In the genomic region with DNA sequence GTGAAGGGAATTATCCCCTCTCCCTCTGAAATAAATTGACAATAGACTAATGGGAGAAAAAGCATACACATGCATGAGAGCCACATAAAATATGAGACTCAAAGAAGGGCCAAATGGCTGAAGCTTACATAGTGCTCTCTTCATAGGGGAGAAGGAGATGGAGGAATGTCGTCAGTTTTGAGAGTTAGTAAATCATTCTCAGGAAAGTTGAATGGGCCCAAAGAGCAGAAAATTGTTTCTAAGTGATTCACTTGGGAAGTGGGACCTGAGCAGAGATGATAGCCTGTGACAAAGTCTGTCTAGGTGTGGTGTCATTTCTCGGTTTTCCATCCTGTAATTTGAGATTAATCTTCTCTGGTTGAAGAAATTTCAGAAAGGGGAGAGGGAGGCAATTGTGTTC, we compare ENCODE assay signal across 24 cellular contexts.
"Had no signal": no experiment of that assay in that cellular context is flagged by ENCODE, and none has a peak within 500 bp of the region (broad histone marks: within the 10 kb centered on the region; RNA-seq: fewer than 3 reads in every experiment).

No MANE protein-coding gene starts in this region.

- H3K9me3 ChIP-seq: body of pancreas, lower lobe of right lung, sigmoid colon, vagina had no signal

- H3K36me3 ChIP-seq: cardiac muscle cell had no signal

- H3K27me3 Mint-ChIP-seq: activated CD4-positive, alpha-beta T cell treated with anti-CD3 and anti-CD28 coated beads, Interleukin-2, amount 10 ng/mL, durations not matched to agents 7 days and 5 days; activated naive CD8-positive, alpha-beta T cell treated with anti-CD3 and anti-CD28 coated beads, Interleukin-2, amount 50 U/mL, for 24 hours; dendritic cell treated with granulocyte-macrophage colony-stimulating factor and Interleukin-4, amounts not matched to agents 40 ng/mL and 50 ng/mL, for 4 days; naive B cell; stimulated activated naive B cell treated with anti-CD40 and anti-IgM and Interleukin-4, amounts not matched to agents 10 μg/mL and 1 μg/mL and 100 μg/mL, for 72 hours; type B pancreatic cell had no signal

- H3K4me1 Mint-ChIP-seq: activated CD4-positive, alpha-beta T cell treated with anti-CD3 and anti-CD28 coated beads, Interleukin-2, amount 10 ng/mL, durations not matched to agents 7 days and 5 days; activated naive CD8-positive, alpha-beta T cell treated with anti-CD3 and anti-CD28 coated beads, Interleukin-2, amount 50 U/mL, for 24 hours; naive B cell; neural crest cell; stimulated activated naive B cell treated with anti-CD40 and anti-IgM and Interleukin-4, amounts not matched to agents 10 μg/mL and 1 μg/mL and 100 μg/mL, for 72 hours had no signal

- H3K4me1 ChIP-seq: body of pancreas, lower lobe of right lung, sigmoid colon, vagina had no signal

- H3K27ac ChIP-seq: body of pancreas, cardiac muscle cell, lower lobe of right lung, sigmoid colon, vagina, WERI-Rb-1 had no signal

- H3K27ac Mint-ChIP-seq: activated CD4-positive, alpha-beta T cell treated with anti-CD3 and anti-CD28 coated beads, Interleukin-2, amount 10 ng/mL, durations not matched to agents 7 days and 5 days; activated CD8-positive, alpha-beta T cell treated with anti-CD3 and anti-CD28 coated beads, Interleukin-2, amount 10 ng/mL, durations not matched to agents 7 days and 5 days; activated naive CD8-positive, alpha-beta T cell treated with anti-CD3 and anti-CD28 coated beads, Interleukin-2, amount 50 U/mL, for 24 hours; activated T-helper 1 cell treated with anti-CD3 and anti-CD28 coated beads, Interleukin-12 subunit alpha, Interleukin-12 subunit beta, Interleukin-2, Interleukin-4 antibody, amounts not matched to agents 30 ng/mL and 10 ng/mL and 1 ng/mL, durations not matched to agents 14 hours and 24 hours and 36 hours; dendritic cell treated with granulocyte-macrophage colony-stimulating factor and Interleukin-4, amounts not matched to agents 40 ng/mL and 50 ng/mL, for 4 days; naive B cell; stimulated activated naive B cell treated with anti-CD40 and anti-IgM and Interleukin-4, amounts not matched to agents 10 μg/mL and 1 μg/mL and 100 μg/mL, for 72 hours; T-helper 2 cell treated with Interferon-gamma antibody and Interleukin-4, amounts not matched to agents 5 μg/mL and 100 μg/mL, for 36 hours; type B pancreatic cell had no signal

- DNase-seq: activated CD4-positive, alpha-beta T cell treated with anti-CD3 and anti-CD28 coated beads, Interleukin-2, amount 10 ng/mL, durations not matched to agents 7 days and 5 days; activated CD4-positive, CD25-positive, alpha-beta regulatory T cell treated with anti-CD3 and anti-CD28 coated beads, Interleukin-2, amount 50 U/mL, for 72 hours; activated CD8-positive, alpha-beta T cell treated with anti-CD3 and anti-CD28 coated beads, Interleukin-2, amount 10 ng/mL, durations not matched to agents 7 days and 5 days; activated gamma-delta T cell; activated naive CD4-positive, alpha-beta T cell treated with anti-CD3 and anti-CD28 coated beads, Interleukin-2, amount 50 U/mL, for 16 hours; activated naive CD8-positive, alpha-beta T cell treated with anti-CD3 and anti-CD28 coated beads, Interleukin-2, amount 50 U/mL, for 24 hours; body of pancreas; effector CD8-positive, alpha-beta T cell; foreskin melanocyte; lower lobe of right lung; naive B cell; occipital lobe; sigmoid colon; stimulated activated CD4-positive, alpha-beta T cell treated with anti-CD3 and anti-CD28 coated beads, Interleukin-2, amount 100 ng/mL, for 48 hours; stimulated activated CD8-positive, alpha-beta memory T cell treated with anti-CD3 and anti-CD28 coated beads, Interleukin-4, amount 100 ng/mL, for 48 hours; stimulated activated naive B cell treated with anti-CD40 and anti-IgM and Interleukin-4, amounts not matched to agents 10 μg/mL and 1 μg/mL and 100 μg/mL, for 72 hours; WERI-Rb-1 had no signal

- H3K4me3 ChIP-seq: body of pancreas, cardiac muscle cell, lower lobe of right lung, sigmoid colon, vagina had no signal

- H3K4me3 Mint-ChIP-seq: activated CD4-positive, alpha-beta T cell treated with anti-CD3 and anti-CD28 coated beads, Interleukin-2, amount 10 ng/mL, durations not matched to agents 7 days and 5 days; activated CD8-positive, alpha-beta T cell treated with anti-CD3 and anti-CD28 coated beads, Interleukin-2, amount 10 ng/mL, durations not matched to agents 7 days and 5 days; activated naive CD8-positive, alpha-beta T cell treated with anti-CD3 and anti-CD28 coated beads, Interleukin-2, amount 50 U/mL, for 24 hours; activated T-helper 1 cell treated with anti-CD3 and anti-CD28 coated beads, Interleukin-12 subunit alpha, Interleukin-12 subunit beta, Interleukin-2, Interleukin-4 antibody, amounts not matched to agents 30 ng/mL and 10 ng/mL and 1 ng/mL, durations not matched to agents 14 hours and 24 hours and 36 hours; dendritic cell treated with granulocyte-macrophage colony-stimulating factor and Interleukin-4, amounts not matched to agents 40 ng/mL and 50 ng/mL, for 4 days; naive B cell; neural crest cell; stimulated activated naive B cell treated with anti-CD40 and anti-IgM and Interleukin-4, amounts not matched to agents 10 μg/mL and 1 μg/mL and 100 μg/mL, for 72 hours; T-helper 2 cell treated with Interferon-gamma antibody and Interleukin-4, amounts not matched to agents 5 μg/mL and 100 μg/mL, for 36 hours; type B pancreatic cell had no signal

- H3K27me3 ChIP-seq: body of pancreas, cardiac muscle cell, sigmoid colon, vagina had no signal

- H3K9me3 Mint-ChIP-seq: activated CD4-positive, alpha-beta T cell treated with anti-CD3 and anti-CD28 coated beads, Interleukin-2, amount 10 ng/mL, durations not matched to agents 7 days and 5 days; activated naive CD8-positive, alpha-beta T cell treated with anti-CD3 and anti-CD28 coated beads, Interleukin-2, amount 50 U/mL, for 24 hours; activated T-helper 1 cell treated with anti-CD3 and anti-CD28 coated beads, Interleukin-12 subunit alpha, Interleukin-12 subunit beta, Interleukin-2, Interleukin-4 antibody, amounts not matched to agents 30 ng/mL and 10 ng/mL and 1 ng/mL, durations not matched to agents 14 hours and 24 hours and 36 hours; dendritic cell treated with granulocyte-macrophage colony-stimulating factor and Interleukin-4, amounts not matched to agents 40 ng/mL and 50 ng/mL, for 4 days; naive B cell; neural crest cell; stimulated activated naive B cell treated with anti-CD40 and anti-IgM and Interleukin-4, amounts not matched to agents 10 μg/mL and 1 μg/mL and 100 μg/mL, for 72 hours; T-helper 2 cell treated with Interferon-gamma antibody and Interleukin-4, amounts not matched to agents 5 μg/mL and 100 μg/mL, for 36 hours; type B pancreatic cell had no signal
